ENCODE assay signal across 8 cellular contexts in genomic region chr5:160008877-160009590, GRCh38. TPM values are rescaled to one million over a fixed set of nuclear protein-coding genes. Genes with fewer than 3 reads are reported as not detected.
DNase-seq lines count a peak whose midpoint lies in the region; ATAC-seq and TF ChIP-seq lines count a peak whose summit lies in the region.

TSS of gene TTC1 (plus strand) at chr5:160009139. CDS start at chr5:160010529, 1,390 bp downstream.

- DNase-seq in Ammon's horn (ENCODE audit: low spot score): peak; percentile 100
- peak; percentile 83 for DNase-seq in NCI-H510A treated with DMSO at 0.1 percent for 48 hours (lab: John Stamatoyannopoulos, UW)
- peak; percentile 84 to 87 for DNase-seq in activated CD4-positive, alpha-beta T cell treated with anti-CD3 and anti-CD28 coated beads for 24 hours (ENCODE audit: low read depth in 2 of 2)
- DNase-seq in kidney epithelial cell (ENCODE audit: low read depth): peak; percentile 98
- peak; percentile 88 to 91 for DNase-seq in stimulated activated CD4-positive, alpha-beta T cell treated with anti-CD3 and anti-CD28 coated beads, Interleukin-15, amount 100 ng/mL, for 48 hours (ENCODE audit: low read depth in 2 of 2)

- TF ChIP-seq CTCF in kidney epithelial cell (IDR thresholded peaks at IDR 0.05; ENCODE audit: insufficient read depth, low read length, poor library complexity, severe bottlenecking): no peak

- H3K27ac ChIP-seq in cingulate gyrus (ENCODE audit: low read depth, low read length): peak within 1 kb of the TSS; percentile 83

- ATAC-seq in HG03439 (IDR thresholded peaks at IDR 0.05; ENCODE audit: unreplicated experiment): peak; percentile 98

- H3K4me3 ChIP-seq in kidney epithelial cell (ENCODE audit: low read depth, low read length): peak within 1 kb of the TSS; percentile 82

- H3K27me3 ChIP-seq in kidney epithelial cell (ENCODE audit: control insufficient read depth, insufficient read depth, low read length): no peaks in the 10 kb centered on the region

- TF ChIP-seq POLR2A in GM19193 (IDR thresholded peaks at IDR 0.05; ENCODE audit: extremely low read depth, insufficient read depth, insufficient read length): peak; percentile 91

- H3K36me3 ChIP-seq in kidney epithelial cell (ENCODE audit: control insufficient read depth, insufficient read depth, low read length): peaks cover 1% of the 10 kb centered on the region

RNA-seq across cellular contexts. Expression of gene TTC1, which starts in this region (rescaled TPM):
- 62.7 and 65.4 TPM in 2 replicates for total RNA-seq in kidney epithelial cell

Comparison
In these comparisons a context has a peak if more than half of its experiments do, and no peak if none do; other contexts are left out.
1. Peak in every context shown above with its lines: DNase-seq, ATAC-seq, H3K4me3 ChIP-seq and H3K27ac ChIP-seq.